21 cellular contexts compared by ENCODE assay signal in genomic region chr11:104106136-104106754, GRCh38. TPM values are rescaled to one million over a fixed set of nuclear protein-coding genes. Genes with fewer than 3 reads are reported as not detected.
DNase-seq lines count a peak whose midpoint lies in the region; ATAC-seq and TF ChIP-seq lines count a peak whose summit lies in the region.
"Had no signal": no experiment of that assay in that cellular context is flagged by ENCODE, and none has a peak within 500 bp of the region (broad histone marks: within the 10 kb centered on the region; RNA-seq: fewer than 3 reads in every experiment).

No MANE protein-coding gene starts in this region.

- H3K9me3 ChIP-seq in breast epithelium: no peaks in the 10 kb centered on the region
- no peaks in the 10 kb centered on the region for H3K9me3 ChIP-seq in mammary epithelial cell (replicated peaks; ENCODE audit: insufficient read depth, low read length)
- H3K9me3 ChIP-seq in SK-N-MC (ENCODE audit: low read depth, low read length): no peaks in the 10 kb centered on the region
- H3K9me3 ChIP-seq in vagina: no peaks in the 10 kb centered on the region
- H3K9me3 ChIP-seq: colonic mucosa, gastroesophageal sphincter had no signal

- no peak for TF ChIP-seq CTCF in breast epithelium (IDR thresholded peaks at IDR 0.05)
- no peak for TF ChIP-seq CTCF in mammary epithelial cell (conservative IDR thresholded peaks at IDR 0.05 in 1 of 2, IDR thresholded peaks at IDR 0.05 in 1 of 2; ENCODE audit: extremely low read depth in 1 of 2, insufficient read depth in 1 of 2, low read depth in 1 of 2, low read length in 2 of 2)
- no peak for TF ChIP-seq CTCF in fibroblast of mammary gland (conservative IDR thresholded peaks at IDR 0.05; ENCODE audit: control insufficient read depth, insufficient read depth, low read depth, low read length)
- TF ChIP-seq CTCF in vagina (IDR thresholded peaks at IDR 0.05): no peak
- no peak for TF ChIP-seq CTCF in nephron progenitor cell (IDR thresholded peaks at IDR 0.05)

- 82% methylated on average over 5 of the region's 5 CpGs for WGBS in mammary epithelial cell (ENCODE audit: low coverage, missing lambda C conversion rate)

- H3K36me3 Mint-ChIP-seq in nephron progenitor cell (ENCODE audit: low read depth): no peaks in the 10 kb centered on the region
- H3K36me3 Mint-ChIP-seq: activated naive CD8-positive, alpha-beta T cell; brain; CD4-positive, CD25-positive, alpha-beta regulatory T cell had no signal

- H3K36me3 ChIP-seq in breast epithelium (no peaks in the 10 kb centered on the region), mammary epithelial cell (ENCODE audit: insufficient read depth, low read length) (no peaks in the 10 kb centered on the region), SK-N-MC (ENCODE audit: insufficient read depth, low read length) (no peaks in the 10 kb centered on the region), vagina (no peaks in the 10 kb centered on the region)
- H3K36me3 ChIP-seq: colonic mucosa, gastroesophageal sphincter had no signal

- dilution Hi-C loops in mammary epithelial cell (cut with HindIII; ENCODE audit: low sequenced_read_pairs): no loop called here

- H3K27me3 Mint-ChIP-seq in nephron progenitor cell (ENCODE audit: low read depth, poor library complexity): no peaks in the 10 kb centered on the region
- H3K27me3 Mint-ChIP-seq: activated naive CD8-positive, alpha-beta T cell; brain; CD4-positive, CD25-positive, alpha-beta regulatory T cell had no signal

- H3K4me2 ChIP-seq in mammary epithelial cell (ENCODE audit: insufficient read depth, low read depth, low read length): no peak overlapping the region

- H3K4me3 ChIP-seq in breast epithelium: no peak overlapping the region
- H3K4me3 ChIP-seq in mammary epithelial cell (replicated peaks in 1 of 3; ENCODE audit: insufficient read depth in 1 of 3, low read depth in 2 of 3, low read length in 3 of 3): no peak overlapping the region
- peak overlapping the region; percentile 38 for H3K4me3 ChIP-seq in SK-N-MC
- H3K4me3 ChIP-seq in fibroblast of mammary gland (ENCODE audit: control insufficient read depth, low read depth, low read length): no peak overlapping the region
- H3K4me3 ChIP-seq in vagina: no peak overlapping the region
- H3K4me3 ChIP-seq: colonic mucosa, gastroesophageal sphincter had no signal

- H3K27ac Mint-ChIP-seq in nephron progenitor cell: no peak overlapping the region
- H3K27ac Mint-ChIP-seq: activated naive CD8-positive, alpha-beta T cell; CD4-positive, CD25-positive, alpha-beta regulatory T cell had no signal

- ATAC-seq in HG03469 (IDR thresholded peaks at IDR 0.05; ENCODE audit: unreplicated experiment): no peak
- ATAC-seq: gastroesophageal sphincter, HCT116, HepG2, right cardiac atrium had no signal

- no peak overlapping the region for H2AFZ ChIP-seq in mammary epithelial cell (ENCODE audit: low read depth, low read length)

- H3K27ac ChIP-seq in breast epithelium: peak overlapping the region; percentile 22 to 33
- H3K27ac ChIP-seq in mammary epithelial cell (ENCODE audit: insufficient read depth, low read depth, low read length): no peak overlapping the region
- H3K27ac ChIP-seq in SK-N-MC: peak overlapping the region; percentile 74
- peak overlapping the region; percentile 44 for H3K27ac ChIP-seq in vagina
- H3K27ac ChIP-seq: colonic mucosa, gastroesophageal sphincter had no signal

- CTCF ChIA-PET in mammary epithelial cell (lab: Charles Lee; ENCODE audit: low non-redundant PET): no interaction called here

- BruUV-seq in mammary epithelial cell (replicated peaks; lab: Mats Ljungman, UMichigan): no TSS peak

- intact Hi-C loops in breast epithelium (cut with DNase I; ENCODE audit: low total_unique reads) (no loop called here), mammary epithelial cell (cut with micrococcal nuclease) (no loop called here), vagina (cut with DNase I) (no loop called here)

- in situ Hi-C loops in mammary epithelial cell (cut with MboI; ENCODE audit: low sequenced_read_pairs in 2 of 2): no loop called here

- TF ChIP-seq POLR2A in breast epithelium (IDR thresholded peaks at IDR 0.05) (no peak), vagina (IDR thresholded peaks at IDR 0.05) (no peak)

- H3K4me1 ChIP-seq in breast epithelium: no peaks in the 10 kb centered on the region
- no peaks in the 10 kb centered on the region for H3K4me1 ChIP-seq in mammary epithelial cell (ENCODE audit: insufficient read depth, low read length)
- H3K4me1 ChIP-seq in vagina: no peaks in the 10 kb centered on the region
- H3K4me1 ChIP-seq: colonic mucosa, gastroesophageal sphincter had no signal

- no peaks in the 10 kb centered on the region for H4K20me1 ChIP-seq in mammary epithelial cell (ENCODE audit: insufficient read depth, low read length)

- H3K9ac ChIP-seq in mammary epithelial cell (ENCODE audit: insufficient read depth, low read length) (no peak overlapping the region), SK-N-MC (ENCODE audit: insufficient read length) (no peak overlapping the region)

- DNase-seq in breast epithelium (ENCODE audit: low spot score in 2 of 2): no peak
- DNase-seq in mammary epithelial cell: no peak
- DNase-seq in SK-N-MC (ENCODE audit: low read depth, low spot score): no peak
- DNase-seq in fibroblast of mammary gland (ENCODE audit: low read depth): peak; percentile 82
- no peak for DNase-seq in vagina (ENCODE audit: extremely low spot score in 2 of 2)
- no peak for DNase-seq in activated naive CD4-positive, alpha-beta T cell treated with Interleukin-2 at 50 U/mL for 16 hours
- no peak for DNase-seq in nephron progenitor cell
- DNase-seq: 8988T; CD4-positive, CD25-positive, alpha-beta regulatory T cell; colonic mucosa; DMS53; NCI-H1417; NCI-H524 treated with DMSO at 0.1 percent for 48 hours; right cardiac atrium; stimulated activated CD4-positive, alpha-beta T cell treated with anti-CD3 and anti-CD28 coated beads, Interleukin-15, amount 100 ng/mL, for 24 hours had no signal

- H3K27me3 ChIP-seq in breast epithelium: no peaks in the 10 kb centered on the region
- H3K27me3 ChIP-seq in mammary epithelial cell (ENCODE audit: insufficient read depth, low read length): no peaks in the 10 kb centered on the region
- H3K27me3 ChIP-seq in vagina: no peaks in the 10 kb centered on the region
- H3K27me3 ChIP-seq: colonic mucosa, gastroesophageal sphincter had no signal

- peaks cover 3% of the 10 kb centered on the region for H3K9me3 Mint-ChIP-seq in nephron progenitor cell

- H3K79me2 ChIP-seq in mammary epithelial cell (ENCODE audit: insufficient read depth, low read length): no peaks in the 10 kb centered on the region

- peaks cover 5% of the 10 kb centered on the region for H3K4me1 Mint-ChIP-seq in nephron progenitor cell
- H3K4me1 Mint-ChIP-seq: CD4-positive, CD25-positive, alpha-beta regulatory T cell had no signal

- no peak overlapping the region for H3K4me3 Mint-ChIP-seq in nephron progenitor cell
- H3K4me3 Mint-ChIP-seq: activated naive CD8-positive, alpha-beta T cell; brain; CD4-positive, CD25-positive, alpha-beta regulatory T cell had no signal

RNA-seq across cellular contexts. Expression of gene PDGFD, which starts 57.7 kb away (rescaled TPM):
- total RNA-seq in breast epithelium: 10 to 100 TPM; 21.8 to 76.0 (median 53.1) TPM
- 1 to 10 TPM in 1 of 2 donors, under 1 TPM in 1; 0.19 to 3.5 TPM for total RNA-seq in mammary epithelial cell
- polyA plus RNA-seq in mammary epithelial cell: 0.09 TPM
- polyA minus RNA-seq in mammary epithelial cell: not detected
- 21.9 TPM for total RNA-seq in vagina
- total RNA-seq: CD4-positive, CD25-positive, alpha-beta regulatory T cell had no signal
